In genomic region chr20:63160641-63161175, GRCh38 we compare ENCODE assay signal across 21 cellular contexts.
"Had no signal": no experiment of that assay in that cellular context is flagged by ENCODE, and none has a peak within 500 bp of the region (broad histone marks: within the 10 kb centered on the region; RNA-seq: fewer than 3 reads in every experiment).

No MANE protein-coding gene starts in this region.

- H3K27ac ChIP-seq: esophagus squamous epithelium, gastroesophageal sphincter, pancreas, psoas muscle, sigmoid colon, skin epidermis, suprapubic skin, thyroid gland had no signal

- DNase-seq: effector memory CD8-positive, alpha-beta T cell; esophagus squamous epithelium; foreskin fibroblast; immature natural killer cell; left colon; natural killer cell; nucleus accumbens; retina; sigmoid colon; stimulated activated CD4-positive, alpha-beta T cell treated with anti-CD3 and anti-CD28 coated beads, Interleukin-2, amount 100 ng/mL, for 48 hours; stimulated activated naive CD4-positive, alpha-beta T cell treated with Interleukin-2 at 50 U/mL for 16 hours; thyroid gland had no signal

- H3K27me3 ChIP-seq: thyroid gland had no signal

- H3K9me3 Mint-ChIP-seq: central memory CD8-positive, alpha-beta T cell; dendritic cell treated with granulocyte-macrophage colony-stimulating factor and Interleukin-4, amounts not matched to agents 40 ng/mL and 50 ng/mL, for 4 days; effector memory CD8-positive, alpha-beta T cell; immature natural killer cell; natural killer cell; neural crest cell; type B pancreatic cell had no signal

- H3K4me1 Mint-ChIP-seq: central memory CD8-positive, alpha-beta T cell; immature natural killer cell; natural killer cell had no signal

- ATAC-seq: effector memory CD8-positive, alpha-beta T cell; gastroesophageal sphincter; left colon; natural killer cell; pancreas; psoas muscle had no signal

- H3K36me3 ChIP-seq: esophagus squamous epithelium, gastroesophageal sphincter, pancreas, sigmoid colon, suprapubic skin, thyroid gland had no signal

- H3K4me3 Mint-ChIP-seq: central memory CD8-positive, alpha-beta T cell; dendritic cell treated with granulocyte-macrophage colony-stimulating factor and Interleukin-4, amounts not matched to agents 40 ng/mL and 50 ng/mL, for 4 days; effector memory CD8-positive, alpha-beta T cell; immature natural killer cell; natural killer cell; neural crest cell; type B pancreatic cell had no signal

- H3K4me1 ChIP-seq: esophagus squamous epithelium, gastroesophageal sphincter, pancreas, sigmoid colon, suprapubic skin, thyroid gland had no signal

- H3K27ac Mint-ChIP-seq: dendritic cell treated with granulocyte-macrophage colony-stimulating factor and Interleukin-4, amounts not matched to agents 40 ng/mL and 50 ng/mL, for 4 days; effector memory CD8-positive, alpha-beta T cell; immature natural killer cell; natural killer cell; type B pancreatic cell had no signal

- H3K9me3 ChIP-seq: esophagus squamous epithelium, gastroesophageal sphincter, pancreas, psoas muscle, sigmoid colon, suprapubic skin, thyroid gland had no signal

- H3K4me3 ChIP-seq: esophagus squamous epithelium, gastroesophageal sphincter, pancreas, psoas muscle, sigmoid colon, skin epidermis, suprapubic skin, thyroid gland had no signal

- H3K36me3 Mint-ChIP-seq: immature natural killer cell, natural killer cell, type B pancreatic cell had no signal
